8 cellular contexts compared by ENCODE assay signal in genomic region chr19:3098515-3099346, GRCh38. TPM values are rescaled to one million over a fixed set of nuclear protein-coding genes. Genes with fewer than 3 reads are reported as not detected.
A peak's percentile ranks its signal among the peaks of the same experiment; 100 is the strongest.
DNase-seq lines count a peak whose midpoint lies in the region; ATAC-seq, FAIRE-seq and TF ChIP-seq lines count a peak whose summit lies in the region.

No MANE protein-coding gene starts in this region.

- no peak overlapping the region for H2AFZ ChIP-seq in astrocyte (ENCODE audit: low read depth, low read length)

- peaks cover 86% of the 10 kb centered on the region for H3K79me2 ChIP-seq in astrocyte (ENCODE audit: insufficient read depth, low read length)

- TF ChIP-seq CTCF in astrocyte (IDR thresholded peaks at IDR 0.05; ENCODE audit: insufficient read depth, low read depth, low read length) (no peak), right atrium auricular region (IDR thresholded peaks at IDR 0.05) (no peak)

- H3K27me3 ChIP-seq in astrocyte (ENCODE audit: insufficient read depth, low read length) (no peaks in the 10 kb centered on the region), right atrium auricular region (no peaks in the 10 kb centered on the region)

- H3K27ac Mint-ChIP-seq in astrocyte (ENCODE audit: unreplicated experiment) = peak overlapping the region; percentile 11
- H3K27ac Mint-ChIP-seq in stimulated activated memory B cell treated with anti-CD40 and anti-IgM and Interleukin-4, amounts not matched to agents 10 μg/mL and 1 μg/mL and 100 μg/mL, for 72 hours = peak overlapping the region; percentile 21

- H4K20me1 ChIP-seq in astrocyte (ENCODE audit: insufficient read depth, low read length) = peaks cover 86% of the 10 kb centered on the region

- H3K4me1 ChIP-seq in astrocyte (ENCODE audit: insufficient read depth, low read length) (peaks cover 25% of the 10 kb centered on the region), right atrium auricular region (peaks cover 0 to 88% of the 10 kb centered on the region in 2 donors)

- H3K4me2 ChIP-seq in astrocyte (ENCODE audit: low read length) = peak overlapping the region; percentile 69

- no peak for ATAC-seq in stimulated activated memory B cell treated with anti-CD40 and anti-IgM and Interleukin-4, amounts not matched to agents 10 μg/mL and 1 μg/mL and 100 μg/mL, for 72 hours
- ATAC-seq in HG03432 (IDR thresholded peaks at IDR 0.05; ENCODE audit: unreplicated experiment) = no peak

- no peaks in the 10 kb centered on the region for H3K9me3 ChIP-seq in astrocyte (ENCODE audit: insufficient read depth, low read depth, low read length)
- no peaks in the 10 kb centered on the region for H3K9me3 ChIP-seq in right atrium auricular region

- H3K4me3 ChIP-seq in astrocyte (ENCODE audit: insufficient read depth, low read depth, low read length) = no peak overlapping the region
- H3K4me3 ChIP-seq in right atrium auricular region = peak overlapping the region; percentile 11 to 99

- DNase-seq in GM19239 (ENCODE audit: insufficient read length, low spot score) (no peak), astrocyte (ENCODE audit: low read depth) (no peak), right atrium auricular region (ENCODE audit: low spot score) (peak; percentile 79), GM19238 (ENCODE audit: insufficient read length, low spot score) (no peak), retina (no peak)
- DNase-seq in effector CD8-positive, alpha-beta T cell (lab: John Stamatoyannopoulos, UW) = no peak

- no peak overlapping the region for H3K4me3 Mint-ChIP-seq in astrocyte (ENCODE audit: unreplicated experiment)
- peak overlapping the region; percentile 25 for H3K4me3 Mint-ChIP-seq in stimulated activated memory B cell treated with anti-CD40 and anti-IgM and Interleukin-4, amounts not matched to agents 10 μg/mL and 1 μg/mL and 100 μg/mL, for 72 hours

- FAIRE-seq in GM19239 (lab: Jason Lieb, UNC) (peak; percentile 56), astrocyte (lab: Jason Lieb, UNC) (no peak)

- peak overlapping the region; percentile 37 for H3K9ac ChIP-seq in astrocyte (ENCODE audit: low read length)

- no peaks in the 10 kb centered on the region for H3K9me3 Mint-ChIP-seq in astrocyte (ENCODE audit: unreplicated experiment)
- H3K9me3 Mint-ChIP-seq in stimulated activated memory B cell treated with anti-CD40 and anti-IgM and Interleukin-4, amounts not matched to agents 10 μg/mL and 1 μg/mL and 100 μg/mL, for 72 hours = no peaks in the 10 kb centered on the region

- peaks cover 12% of the 10 kb centered on the region for H3K4me1 Mint-ChIP-seq in astrocyte (ENCODE audit: low read depth, unreplicated experiment)
- peaks cover 53% of the 10 kb centered on the region for H3K4me1 Mint-ChIP-seq in stimulated activated memory B cell treated with anti-CD40 and anti-IgM and Interleukin-4, amounts not matched to agents 10 μg/mL and 1 μg/mL and 100 μg/mL, for 72 hours

- H3K36me3 Mint-ChIP-seq in astrocyte (ENCODE audit: low read depth, unreplicated experiment) = no peaks in the 10 kb centered on the region
- no peaks in the 10 kb centered on the region for H3K36me3 Mint-ChIP-seq in stimulated activated memory B cell treated with anti-CD40 and anti-IgM and Interleukin-4, amounts not matched to agents 10 μg/mL and 1 μg/mL and 100 μg/mL, for 72 hours

- H3K27ac ChIP-seq in astrocyte (ENCODE audit: low read depth, low read length) = peak overlapping the region; percentile 6
- peak overlapping the region; percentile 91 to 92 for H3K27ac ChIP-seq in right atrium auricular region

- peaks cover 4% of the 10 kb centered on the region for H3K27me3 Mint-ChIP-seq in astrocyte (ENCODE audit: low read depth, unreplicated experiment)
- H3K27me3 Mint-ChIP-seq in stimulated activated memory B cell treated with anti-CD40 and anti-IgM and Interleukin-4, amounts not matched to agents 10 μg/mL and 1 μg/mL and 100 μg/mL, for 72 hours = peaks cover 51% of the 10 kb centered on the region

- H3K36me3 ChIP-seq in astrocyte (ENCODE audit: insufficient read depth, low read length) (no peaks in the 10 kb centered on the region), right atrium auricular region (no peaks in the 10 kb centered on the region)

RNA-seq across cellular contexts. Expression of gene GNA11, which starts 4.6 kb away (rescaled TPM):
- total RNA-seq in astrocyte = 39.9 and 41.0 TPM in 2 replicates
- total RNA-seq in right atrium auricular region = 10 to 100 TPM; 58.4 to 77.9 TPM

RNA-seq across cellular contexts. Expression of gene TLE5, which starts 36.4 kb away (rescaled TPM):
- total RNA-seq in astrocyte (200 and 210 TPM in 2 replicates), right atrium auricular region (1,000 to 10,000 TPM in 1 of 2 donors, 100 to 1,000 TPM in 1; 869 to 1,050 TPM)

RNA-seq across cellular contexts. Expression of gene GNA15, which starts 37.1 kb away (rescaled TPM):
- total RNA-seq in astrocyte = not detected in 2 replicates
- total RNA-seq in right atrium auricular region = 1 to 10 TPM in 1 of 2 donors, under 1 TPM in 1; 0.74 to 3.0 TPM
